ENCODE assay signal across 21 cellular contexts in the genomic region with DNA sequence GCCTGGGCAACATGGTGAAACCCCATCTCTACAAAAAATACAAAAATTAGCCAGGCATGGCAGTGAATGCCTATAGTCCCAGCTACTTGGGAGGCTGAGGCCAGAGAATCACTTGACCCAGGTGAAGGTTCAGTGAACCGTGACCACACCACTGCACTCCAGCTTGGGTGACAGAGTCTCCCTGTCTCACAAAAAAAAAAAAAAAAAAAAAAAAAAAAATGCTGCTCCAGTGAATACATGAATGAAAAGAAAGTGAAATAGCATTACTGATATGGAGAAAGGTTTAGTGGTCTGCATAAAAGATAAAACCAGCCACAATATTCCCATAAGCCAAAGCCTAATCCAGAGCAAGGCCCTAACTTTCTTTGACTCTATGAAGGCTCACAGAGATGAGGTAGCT. TPM values are rescaled to one million over a fixed set of nuclear protein-coding genes. Genes with fewer than 3 reads are reported as not detected.
A peak's percentile ranks its signal among the peaks of the same experiment; 100 is the strongest.
DNase-seq lines count a peak whose midpoint lies in the region; ATAC-seq and TF ChIP-seq lines count a peak whose summit lies in the region.
"Had no signal": no experiment of that assay in that cellular context is flagged by ENCODE, and none has a peak within 500 bp of the region (broad histone marks: within the 10 kb centered on the region; RNA-seq: fewer than 3 reads in every experiment).

No MANE protein-coding gene starts in this region.

- no peaks in the 10 kb centered on the region for H3K9me3 ChIP-seq in thyroid gland
- peaks cover 2% of the 10 kb centered on the region for H3K9me3 ChIP-seq in trophoblast cell (ENCODE audit: insufficient read depth, low read depth, low read length)
- H3K9me3 ChIP-seq: spleen had no signal

- no peak overlapping the region for H3K4me2 ChIP-seq in trophoblast cell (ENCODE audit: low read length)

- no peak for TF ChIP-seq CTCF in thyroid gland (IDR thresholded peaks at IDR 0.05)

- no peak overlapping the region for H3K9ac ChIP-seq in trophoblast cell (ENCODE audit: low read length)

- H4K12ac ChIP-seq in trophoblast cell (ENCODE audit: low read depth, low read length), result no peak overlapping the region

- H2BK120ac ChIP-seq in trophoblast cell (ENCODE audit: insufficient read depth, low read length, poor library complexity), result no peak overlapping the region

- H3K9me3 Mint-ChIP-seq in T-helper 2 cell treated with Interferon-gamma antibody and Interleukin-4, amounts not matched to agents 5 μg/mL and 100 μg/mL, for 36 hours, result no peaks in the 10 kb centered on the region

- no peak overlapping the region for H3K4ac ChIP-seq in trophoblast cell (ENCODE audit: low read depth, low read length)

- no peak overlapping the region for H3K18ac ChIP-seq in trophoblast cell (ENCODE audit: low read length)

- H3K4me3 ChIP-seq in thyroid gland (replicated peaks in 1 of 3) (no peak overlapping the region), trophoblast cell (ENCODE audit: low read depth, low read length) (no peak overlapping the region)
- H3K4me3 ChIP-seq: cardiac muscle cell, dorsolateral prefrontal cortex, spleen had no signal

- no peaks in the 10 kb centered on the region for H3K79me1 ChIP-seq in trophoblast cell (ENCODE audit: low read length)

- no peak overlapping the region for H2AFZ ChIP-seq in trophoblast cell (ENCODE audit: insufficient read depth, low read length, poor library complexity)

- peak; percentile 50 for ATAC-seq in GM21619 (IDR thresholded peaks at IDR 0.05; ENCODE audit: unreplicated experiment)
- ATAC-seq in esophagus mucosa, result no peak
- ATAC-seq in activated CD4-positive, CD25-positive, alpha-beta regulatory T cell treated with anti-CD3 and anti-CD28 coated beads, Interleukin-2, amount 50 U/mL, for 24 hours, result no peak

- H3K27me3 Mint-ChIP-seq in T-helper 2 cell treated with Interferon-gamma antibody and Interleukin-4, amounts not matched to agents 5 μg/mL and 100 μg/mL, for 36 hours (ENCODE audit: low read depth), result no peaks in the 10 kb centered on the region

- no peak for TF ChIP-seq POLR2A in thyroid gland (IDR thresholded peaks at IDR 0.05)

- no peak overlapping the region for H2BK5ac ChIP-seq in trophoblast cell (ENCODE audit: low read depth, low read length, poor library complexity)

- H3K4me3 Mint-ChIP-seq in T-helper 2 cell treated with Interferon-gamma antibody and Interleukin-4, amounts not matched to agents 5 μg/mL and 100 μg/mL, for 36 hours, result peak overlapping the region; percentile 30

- H3K27ac Mint-ChIP-seq in T-helper 2 cell treated with Interferon-gamma antibody and Interleukin-4, amounts not matched to agents 5 μg/mL and 100 μg/mL, for 36 hours, result peak overlapping the region; percentile 1

- no peak for DNase-seq in T-helper 2 cell treated with Interferon-gamma antibody and Interleukin-4, amounts not matched to agents 5 μg/mL and 100 μg/mL, for 36 hours (ENCODE audit: low spot score)
- DNase-seq in T-helper 2 cell, result no peak
- peak; percentile 37 for DNase-seq in HK-2 (ENCODE audit: unreplicated experiment)
- peak; percentile 64 to 66 for DNase-seq in thyroid gland
- DNase-seq in trophoblast cell, result no peak
- DNase-seq: 8988T; C1 segment of cervical spinal cord; dorsolateral prefrontal cortex; GOT3; Kasumi-1; NCI-H1092 treated with DMSO at 0.1 percent for 48 hours; NCI-H510A treated with DMSO at 0.1 percent for 48 hours; SHP77 treated with DMSO at 0.1 percent for 48 hours; spleen; stimulated activated CD8-positive, alpha-beta memory T cell treated with anti-CD3 and anti-CD28 coated beads, Interleukin-4, amount 100 ng/mL, for 48 hours; WERI-Rb-1 had no signal

- intact Hi-C loops in thyroid gland (cut with DNase I), result no loop called here

- no peak overlapping the region for H2BK12ac ChIP-seq in trophoblast cell (ENCODE audit: low read length)

- H3K14ac ChIP-seq in trophoblast cell (ENCODE audit: low read length), result no peak overlapping the region

- WGBS in thyroid gland, 2 donors, result 30 to 65% methylated on average over 1 of the region's 1 CpG
- no CpG with 5 or more reads among the region's 1 CpG for WGBS in trophoblast cell (ENCODE audit: extremely low coverage, insufficient coverage, insufficient read length)

- H3K79me2 ChIP-seq in trophoblast cell (ENCODE audit: control insufficient read depth, insufficient read depth, low read length, poor library complexity), result no peaks in the 10 kb centered on the region

- no peak overlapping the region for H3K27ac ChIP-seq in thyroid gland
- H3K27ac ChIP-seq in trophoblast cell (ENCODE audit: low read depth, low read length), result no peak overlapping the region
- H3K27ac ChIP-seq: cardiac muscle cell, dorsolateral prefrontal cortex, epithelial cell of prostate, spleen, WERI-Rb-1 had no signal

- H3K27me3 ChIP-seq in thyroid gland (no peaks in the 10 kb centered on the region), trophoblast cell (ENCODE audit: insufficient read depth, low read length) (no peaks in the 10 kb centered on the region)
- H3K27me3 ChIP-seq: cardiac muscle cell, dorsolateral prefrontal cortex, spleen had no signal

- no peak overlapping the region for H4K91ac ChIP-seq in trophoblast cell (ENCODE audit: low read depth, low read length)

- no peak overlapping the region for H3K23ac ChIP-seq in trophoblast cell (ENCODE audit: low read length)

- H3K36me3 ChIP-seq in thyroid gland (no peaks in the 10 kb centered on the region), trophoblast cell (ENCODE audit: control insufficient read depth in 1 of 2, insufficient read depth in 2 of 2, low read length in 2 of 2) (no peaks in the 10 kb centered on the region)
- H3K36me3 ChIP-seq: cardiac muscle cell, spleen, WERI-Rb-1 had no signal

- peaks cover 11% of the 10 kb centered on the region for H3K36me3 Mint-ChIP-seq in T-helper 2 cell treated with Interferon-gamma antibody and Interleukin-4, amounts not matched to agents 5 μg/mL and 100 μg/mL, for 36 hours (ENCODE audit: low read depth)

- no peak overlapping the region for H4K8ac ChIP-seq in trophoblast cell (ENCODE audit: low read depth, low read length)

- H3K4me1 ChIP-seq in thyroid gland (peaks cover 4 to 11% of the 10 kb centered on the region in 2 donors), trophoblast cell (ENCODE audit: control insufficient read depth in 1 of 2, insufficient read depth in 2 of 2, low read length in 2 of 2) (no peaks in the 10 kb centered on the region)

- peaks cover 43% of the 10 kb centered on the region for H3K4me1 Mint-ChIP-seq in T-helper 2 cell treated with Interferon-gamma antibody and Interleukin-4, amounts not matched to agents 5 μg/mL and 100 μg/mL, for 36 hours (ENCODE audit: low read depth)

- no peak overlapping the region for H2AK5ac ChIP-seq in trophoblast cell (ENCODE audit: low read length)

RNA-seq across cellular contexts. Expression of a gene that starts 44.5 kb away (rescaled TPM):
- total RNA-seq in thyroid gland (10 to 100 TPM; 10.6 to 13.7 (median 13.2) TPM), esophagus mucosa (39.9 TPM)
- 13.5 and 16.8 TPM in 2 replicates for polyA plus RNA-seq in trophoblast cell (2013)

RNA-seq across cellular contexts. Expression of a gene that starts 44.7 kb away (rescaled TPM):
- 10 to 100 TPM; 38.7 to 52.1 (median 46.2) TPM for total RNA-seq in thyroid gland
- total RNA-seq in esophagus mucosa, result 9.4 TPM
- polyA plus RNA-seq in trophoblast cell (2013), result 9.6 and 10.0 TPM in 2 replicates

Comparison
In these comparisons a context has a peak if more than half of its experiments do, and no peak if none do; other contexts are left out.
1. DNase-seq: peak in HK-2 (single experiment) and thyroid gland (2 of 2); none in T-helper 2 cell treated with Interferon-gamma antibody and Interleukin-4, amounts not matched to agents 5 μg/mL and 100 μg/mL, for 36 hours (single experiment), T-helper 2 cell (0 of 5) and trophoblast cell (0 of 2).